ENCODE assay signal across 11 cellular contexts in genomic region chr1:94095112-94095637, GRCh38. TPM values are rescaled to one million over a fixed set of nuclear protein-coding genes. Genes with fewer than 3 reads are reported as not detected.
DNase-seq lines count a peak whose midpoint lies in the region; ATAC-seq, FAIRE-seq and TF ChIP-seq lines count a peak whose summit lies in the region.
"Had no signal": no experiment of that assay in that cellular context is flagged by ENCODE, and none has a peak within 500 bp of the region (broad histone marks: within the 10 kb centered on the region; RNA-seq: fewer than 3 reads in every experiment).

No MANE protein-coding gene starts in this region.

- DNase-seq in ascending aorta (ENCODE audit: low spot score in 2 of 2) = peak in 1 of 2 donors; percentile 83
- peak; percentile 89 to 96 (median 95) for DNase-seq in right cardiac atrium
- DNase-seq in prostate gland (ENCODE audit: low spot score) = peak; percentile 29
- DNase-seq in activated CD4-positive, alpha-beta T cell treated with anti-CD3 and anti-CD28 coated beads, Interleukin-2, amount 50 U/mL, for 4 hours = no peak
- DNase-seq in A172 (ENCODE audit: low spot score) = no peak
- DNase-seq in H54 (ENCODE audit: insufficient read length, low spot score) = no peak
- DNase-seq: DMS79 treated with DMSO at 0.1 percent for 48 hours, H7, NCI-H524 treated with DMSO at 0.1 percent for 48 hours had no signal

- H3K27ac ChIP-seq in BLaER1 (peak overlapping the region; percentile 98), ascending aorta (peak overlapping the region; percentile 63 to 79), right cardiac atrium (ENCODE audit: low read length) (peak overlapping the region; percentile 74), prostate gland (peak overlapping the region; percentile 65 to 66)

- peaks cover 95% of the 10 kb centered on the region for H3K4me1 ChIP-seq in BLaER1
- H3K4me1 ChIP-seq in ascending aorta = peaks cover 10 to 29% of the 10 kb centered on the region in 2 donors
- peaks cover 20% of the 10 kb centered on the region for H3K4me1 ChIP-seq in right cardiac atrium (ENCODE audit: control insufficient read depth, insufficient read depth, low read length)
- H3K4me1 ChIP-seq in prostate gland (replicated peaks) = peaks cover 7% of the 10 kb centered on the region

- WGBS in right cardiac atrium = 39% methylated on average over 21 of the region's 21 CpGs
- 19% methylated on average over 21 of the region's 21 CpGs for WGBS in prostate gland

- peak overlapping the region; percentile 81 for H3K9ac ChIP-seq in BLaER1

- H3K4me3 ChIP-seq in BLaER1 (peak overlapping the region; percentile 41), ascending aorta (peak overlapping the region in 1 of 2 donors; percentile 16), right cardiac atrium (ENCODE audit: low read length) (no peak overlapping the region), prostate gland (no peak overlapping the region)

- FAIRE-seq in H54 (lab: Jason Lieb, UNC) = no peak

- H3K36me3 ChIP-seq in BLaER1 (no peaks in the 10 kb centered on the region), ascending aorta (no peaks in the 10 kb centered on the region), prostate gland (no peaks in the 10 kb centered on the region)

- no peak for TF ChIP-seq POLR2A in prostate gland (IDR thresholded peaks at IDR 0.05)
- TF ChIP-seq POLR2A in H54 (IDR thresholded peaks at IDR 0.05; ENCODE audit: low read depth, low read length) = no peak

- H4K20me1 ChIP-seq in BLaER1 = no peaks in the 10 kb centered on the region

- peak overlapping the region; percentile 91 for H3K4me2 ChIP-seq in BLaER1

- intact Hi-C loops in ascending aorta (cut with DNase I) (loop anchor here (2.0 kb wide), 1 partner anchor 46 kb away; no protein-coding TSS in a partner anchor), right cardiac atrium (cut with DNase I) (no loop called here), prostate gland (cut with DNase I) (loop anchor here (5.0 to 10.0 kb wide), 2 partner anchors 33 to 140 kb away; partner anchors contain the start of gene ARHGAP29)

- H3K9me3 ChIP-seq in BLaER1 (no peaks in the 10 kb centered on the region), ascending aorta (no peaks in the 10 kb centered on the region), right cardiac atrium (ENCODE audit: control insufficient read depth, low read length) (no peaks in the 10 kb centered on the region), prostate gland (no peaks in the 10 kb centered on the region)

- no peaks in the 10 kb centered on the region for H3K27me3 ChIP-seq in BLaER1
- H3K27me3 ChIP-seq in ascending aorta = no peaks in the 10 kb centered on the region
- H3K27me3 ChIP-seq in right cardiac atrium (ENCODE audit: control insufficient read depth, insufficient read depth) = no peaks in the 10 kb centered on the region
- no peaks in the 10 kb centered on the region for H3K27me3 ChIP-seq in prostate gland (replicated peaks; ENCODE audit: insufficient read depth)

- TF ChIP-seq CTCF in ascending aorta (IDR thresholded peaks at IDR 0.05) (no peak), prostate gland (IDR thresholded peaks at IDR 0.05) (no peak)

- ATAC-seq in right cardiac atrium (peak; percentile 85 to 87), HG03196 (IDR thresholded peaks at IDR 0.05; ENCODE audit: unreplicated experiment) (no peak)

RNA-seq across cellular contexts. Expression of gene ABCA4, which starts 25.8 kb away (rescaled TPM):
- total RNA-seq in ascending aorta (not detected), right cardiac atrium (under 1 TPM in 2 of 4 donors, not detected in 2; 0.06 to 0.19 TPM), prostate gland (under 1 TPM; 0.41 to 0.85 TPM)
- polyA plus RNA-seq in right cardiac atrium = 0.09 TPM
- total RNA-seq in A172 (2014; rRNA removed; shearing (Covaris generic)) = not detected in 2 replicates

Comparison
In these comparisons a context has a peak if more than half of its experiments do, and no peak if none do; other contexts are left out.
1. DNase-seq: peak in right cardiac atrium (3 of 3) and prostate gland (single experiment); none in activated CD4-positive, alpha-beta T cell treated with anti-CD3 and anti-CD28 coated beads, Interleukin-2, amount 50 U/mL, for 4 hours (0 of 2), A172 (single experiment) and H54 (single experiment).
2. intact Hi-C loops: an anchor here in ascending aorta (2.0 kb wide) and prostate gland (5.0 to 10.0 kb wide); none called in right cardiac atrium.
3. Peak in every context shown above with its lines, with median percentiles within 50 percentile points of each other: H3K27ac ChIP-seq.